Comparison of ENCODE assay signal across 1 cellular context in genomic region chr17:16491131-16491702, GRCh38.
TF ChIP-seq lines count a peak whose summit lies in the region.

No MANE protein-coding gene starts in this region.

TF ChIP-seq in SK-N-SH treated with all-trans-retinoic acid at 6 μM for 48 hours, 23 proteins besides CTCF, POLR2A, EP300 and RAD21 (continued from another document):
- no peak for TF ChIP-seq PATZ1 (CRISPR knock-in tag; IDR thresholded peaks at IDR 0.05; ENCODE audit: borderline replicate concordance)
- TF ChIP-seq ISL1 (CRISPR knock-in tag; IDR thresholded peaks at IDR 0.05) = no peak
- no peak for TF ChIP-seq TCF4 (CRISPR knock-in tag; IDR thresholded peaks at IDR 0.05; ENCODE audit: borderline replicate concordance)
- no peak for TF ChIP-seq ZFP3 (CRISPR knock-in tag; IDR thresholded peaks at IDR 0.05)
- no peak for TF ChIP-seq SNAI2 (CRISPR knock-in tag; IDR thresholded peaks at IDR 0.05)
